Comparison of ENCODE assay signal across 18 cellular contexts in genomic region chr4:95426455-95426854, GRCh38.
DNase-seq lines count a peak whose midpoint lies in the region; ATAC-seq, FAIRE-seq and TF ChIP-seq lines count a peak whose summit lies in the region.
"Had no signal": no experiment of that assay in that cellular context is flagged by ENCODE, and none has a peak within 500 bp of the region (broad histone marks: within the 10 kb centered on the region; RNA-seq: fewer than 3 reads in every experiment).

No MANE protein-coding gene starts in this region.

- peak overlapping the region; percentile 27 for H3K4me2 ChIP-seq in Loucy (ENCODE audit: low read depth, low read length, poor library complexity, severe bottlenecking)

- FAIRE-seq in kidney (lab: Jason Lieb, UNC) = no peak

- H4K20me1 ChIP-seq in Loucy (ENCODE audit: insufficient read depth, low read length, poor library complexity, severe bottlenecking) = no peaks in the 10 kb centered on the region

- no peaks in the 10 kb centered on the region for H3K9me2 ChIP-seq in Loucy (replicated peaks; ENCODE audit: low read depth, low read length)

- no peaks in the 10 kb centered on the region for H3K4me1 ChIP-seq in Loucy (ENCODE audit: insufficient read depth, low read length, poor library complexity, severe bottlenecking)
- H3K4me1 ChIP-seq in kidney (ENCODE audit: control insufficient read depth in 1 of 2, insufficient read depth in 1 of 2, low read depth in 1 of 2, low read length in 2 of 2) = no peaks in the 10 kb centered on the region

- TF ChIP-seq CTCF in GM06990 (IDR thresholded peaks at IDR 0.05; ENCODE audit: insufficient read depth, low read length, poor library complexity, severe bottlenecking) = no peak
- TF ChIP-seq CTCF in Loucy (conservative IDR thresholded peaks at IDR 0.05; ENCODE audit: low read length) = no peak
- no peak for TF ChIP-seq CTCF in kidney (IDR thresholded peaks at IDR 0.05; ENCODE audit: borderline replicate concordance, extremely low read depth, insufficient read depth)

- no peak overlapping the region for H2AFZ ChIP-seq in Loucy (ENCODE audit: low read length)

- H3K9me3 ChIP-seq in Loucy (ENCODE audit: insufficient read depth, low read depth, low read length) (no peaks in the 10 kb centered on the region), kidney (ENCODE audit: control insufficient read depth in 1 of 2, low read length in 2 of 2) (no peaks in the 10 kb centered on the region)

- no peaks in the 10 kb centered on the region for H3F3A ChIP-seq in Loucy (ENCODE audit: low read depth)

- DNase-seq in GM06990 (ENCODE audit: extremely low read depth, insufficient read length) (no peak), astrocyte of the hippocampus (ENCODE audit: low read depth, low spot score) (peak; percentile 40), kidney (no peak), NCI-H187 (lab: John Stamatoyannopoulos, UW) (no peak), SHP77 (lab: John Stamatoyannopoulos, UW) (no peak), NOMO-1 treated with dmso at 0.1 percent for 144 hours (lab: John Stamatoyannopoulos, UW; ENCODE audit: unreplicated experiment) (no peak)
- DNase-seq: ACHN, AML-193, DMS 273 treated with DMSO at 0.1 percent for 48 hours, GF-D8, HCEC 1CT, NCI-H1092, NCI-H146, NCI-H510A treated with DMSO at 0.1 percent for 48 hours, NCI-H82, SHP77 treated with DMSO at 0.1 percent for 48 hours had no signal

- H3K27me3 ChIP-seq in GM06990 (replicated peaks; ENCODE audit: control insufficient read depth, insufficient read depth, low read length) (no peaks in the 10 kb centered on the region), Loucy (ENCODE audit: insufficient read depth, low read length, poor library complexity, severe bottlenecking) (no peaks in the 10 kb centered on the region)

- H3K4me3 ChIP-seq in GM06990 (replicated peaks; ENCODE audit: low read depth, low read length) (peak overlapping the region; percentile 34), Loucy (ENCODE audit: low read length, poor library complexity, severe bottlenecking) (no peak overlapping the region), kidney (ENCODE audit: low read length in 2 of 2) (peak overlapping the region; percentile 33 to 37)

- intact Hi-C loops in kidney (cut with DNase I) = no loop called here

- no peak for ATAC-seq in HG03175 (IDR thresholded peaks at IDR 0.05; ENCODE audit: unreplicated experiment)

- H3K27ac ChIP-seq in kidney (ENCODE audit: low read depth in 2 of 2, low read length in 2 of 2) = no peak overlapping the region

- H3K9ac ChIP-seq in Loucy (ENCODE audit: low read depth, low read length, poor library complexity, severe bottlenecking) (no peak overlapping the region), kidney (ENCODE audit: low read length in 2 of 2) (no peak overlapping the region)

- H3K36me3 ChIP-seq in GM06990 (ENCODE audit: control insufficient read depth, insufficient read depth, low read length) (no peaks in the 10 kb centered on the region), Loucy (ENCODE audit: insufficient read depth, low read length) (no peaks in the 10 kb centered on the region), kidney (ENCODE audit: control insufficient read depth in 1 of 2, insufficient read depth in 2 of 2, low read length in 2 of 2) (no peaks in the 10 kb centered on the region)

- H3K79me2 ChIP-seq in Loucy (ENCODE audit: insufficient read depth, low read length) = no peaks in the 10 kb centered on the region
